11 cellular contexts compared by ENCODE assay signal in the genomic region with DNA sequence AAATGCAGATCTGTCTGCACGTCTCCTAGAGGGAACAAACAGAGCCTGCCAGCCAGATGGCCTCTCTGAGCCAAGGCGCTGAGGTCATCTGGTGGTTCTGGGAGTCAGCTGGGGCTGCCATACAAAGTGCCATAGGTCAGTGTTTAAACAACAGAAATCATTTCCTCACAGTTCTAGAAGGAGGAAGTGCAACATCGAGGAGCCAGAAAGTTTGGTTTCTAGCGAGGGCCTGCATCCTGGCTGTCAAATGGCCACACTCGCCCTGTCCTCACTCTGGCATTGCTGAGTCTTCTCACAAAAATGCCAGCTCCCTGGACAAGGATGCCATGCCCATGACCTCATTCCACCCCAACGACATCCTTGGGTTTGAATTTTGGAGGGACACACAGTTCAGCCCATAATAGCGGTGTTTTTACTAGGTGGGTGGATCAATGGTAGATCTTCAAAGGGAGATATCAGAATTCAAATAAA. TPM values are rescaled to one million over a fixed set of nuclear protein-coding genes. Genes with fewer than 3 reads are reported as not detected.
DNase-seq lines count a peak whose midpoint lies in the region; ATAC-seq and TF ChIP-seq lines count a peak whose summit lies in the region.
"Had no signal": no experiment of that assay in that cellular context is flagged by ENCODE, and none has a peak within 500 bp of the region (broad histone marks: within the 10 kb centered on the region; RNA-seq: fewer than 3 reads in every experiment).

No MANE protein-coding gene starts in this region.

- H3K27me3 ChIP-seq in left lung, result no peaks in the 10 kb centered on the region

- no peak overlapping the region for H3K4me3 ChIP-seq in left lung

- TF ChIP-seq CTCF in HFFc6 (IDR thresholded peaks at IDR 0.05), result no peak
- no peak for TF ChIP-seq CTCF in left lung (IDR thresholded peaks at IDR 0.05)

- H3K9me3 ChIP-seq in left lung, result no peaks in the 10 kb centered on the region

- in situ Hi-C loops in ACHN (cut with HindIII; ENCODE audit: low pct_ligation_motif_present, low pct_unique_long_range_greater_than_20kb, low sequenced_read_pairs), result no loop called here

- H3K36me3 ChIP-seq in left lung, result no peaks in the 10 kb centered on the region

- peaks cover 36% of the 10 kb centered on the region for H3K9me3 Mint-ChIP-seq in HFFc6

- intact Hi-C loops in left lung (cut with DNase I), result no loop called here

- 0 out of 2 replicates have a peak, but pooled peaks cover 4% of the 10 kb centered on the region for H3K36me3 Mint-ChIP-seq in HFFc6 (ENCODE audit: low read depth)
- H3K36me3 Mint-ChIP-seq: CD4-positive, CD25-positive, alpha-beta regulatory T cell had no signal

- H3K27ac ChIP-seq in left lung, result no peak overlapping the region

- H3K4me1 ChIP-seq in left lung, result no peaks in the 10 kb centered on the region

- peaks cover 37% of the 10 kb centered on the region; the same call in 1 of the 2 replicates for H3K4me1 Mint-ChIP-seq in HFFc6 (ENCODE audit: low read depth)
- H3K4me1 Mint-ChIP-seq: CD4-positive, CD25-positive, alpha-beta regulatory T cell had no signal

- peaks cover 6% of the 10 kb centered on the region for H3K27me3 Mint-ChIP-seq in HFFc6 (ENCODE audit: insufficient read depth)

- ATAC-seq in HG03039 (IDR thresholded peaks at IDR 0.05; ENCODE audit: unreplicated experiment) (no peak), left lung (no peak), HG02678 (IDR thresholded peaks at IDR 0.05; ENCODE audit: unreplicated experiment) (no peak)

- peak overlapping the region; percentile 92 for H3K27ac Mint-ChIP-seq in HFFc6
- H3K27ac Mint-ChIP-seq: CD4-positive, CD25-positive, alpha-beta regulatory T cell had no signal

- DNase-seq in ACHN, result peak; percentile 4
- DNase-seq in HFFc6, result peak; percentile 34
- DNase-seq in UCSD-AML1 (lab: John Stamatoyannopoulos, UW; ENCODE audit: unreplicated experiment), result peak; percentile 16
- DNase-seq in kidney tubule cell (ENCODE audit: low spot score), result peak; percentile 87
- no peak for DNase-seq in left lung
- no peak for DNase-seq in T-helper 1 cell
- DNase-seq: CD4-positive, CD25-positive, alpha-beta regulatory T cell; SIG-M5 had no signal

- peak overlapping the region; percentile 43; the same call in 1 of the 2 replicates for H3K4me3 Mint-ChIP-seq in HFFc6
- H3K4me3 Mint-ChIP-seq: CD4-positive, CD25-positive, alpha-beta regulatory T cell had no signal

RNA-seq across cellular contexts. Expression of gene MYT1L, which starts 59.6 kb away (rescaled TPM):
- not detected for total RNA-seq in HFFc6 (2021; fragmentation: NEBNext Ultra II Directional; extraction: Animal tissue kit (Norgen Biotek cat#: 25700))
- total RNA-seq in left lung, result not detected
- total RNA-seq: CD4-positive, CD25-positive, alpha-beta regulatory T cell; subcutaneous adipose tissue had no signal

Comparison
In these comparisons a context has a peak if more than half of its experiments do, and no peak if none do; other contexts are left out.
1. DNase-seq: peak in ACHN (single experiment), HFFc6 (single experiment), UCSD-AML1 (single experiment) and kidney tubule cell (single experiment); none in left lung (0 of 2) and T-helper 1 cell (0 of 5).